In genomic region chr17:19448341-19449268, GRCh38 we compare ENCODE assay signal across 9 cellular contexts. TPM values are rescaled to one million over a fixed set of nuclear protein-coding genes. Genes with fewer than 3 reads are reported as not detected.
A peak's percentile ranks its signal among the peaks of the same experiment; 100 is the strongest.
DNase-seq lines count a peak whose midpoint lies in the region; ATAC-seq and TF ChIP-seq lines count a peak whose summit lies in the region.
"Had no signal": no experiment of that assay in that cellular context is flagged by ENCODE, and none has a peak within 500 bp of the region (broad histone marks: within the 10 kb centered on the region; RNA-seq: fewer than 3 reads in every experiment).

No MANE protein-coding gene starts in this region.

- no peaks in the 10 kb centered on the region for H3K79me2 ChIP-seq in parathyroid adenoma

- no peaks in the 10 kb centered on the region for H3K36me3 Mint-ChIP-seq in Calu3 (ENCODE audit: insufficient read depth, unreplicated experiment)

- H3K4me1 Mint-ChIP-seq in Calu3 (ENCODE audit: low read depth, unreplicated experiment) = peaks cover 13% of the 10 kb centered on the region

- no peaks in the 10 kb centered on the region for H3K4me1 ChIP-seq in parathyroid adenoma

- no TSS peak for BruUV-seq in Calu3 (replicated peaks; lab: Mats Ljungman, UMichigan)

- DNase-seq in Calu3 (peak; percentile 7), T1000 (lab: John Stamatoyannopoulos, UW) (peak; percentile 47), fibroblast of villous mesenchyme (ENCODE audit: low read depth) (peak; percentile 99), SIG-M5 treated with dmso at 0.1 percent for 504 hours (lab: John Stamatoyannopoulos, UW; ENCODE audit: unreplicated experiment) (no peak), NCI-H748 treated with DMSO at 0.1 percent for 48 hours (lab: John Stamatoyannopoulos, UW) (no peak)
- DNase-seq: NCI-H526 treated with DMSO at 0.1 percent for 48 hours had no signal

- no peak for ATAC-seq in HG03095 (IDR thresholded peaks at IDR 0.05; ENCODE audit: unreplicated experiment)
- no peak for ATAC-seq in GM21723 (IDR thresholded peaks at IDR 0.05; ENCODE audit: unreplicated experiment)

- H3K27me3 ChIP-seq in parathyroid adenoma (ENCODE audit: control insufficient read depth, insufficient read depth, low read length) = no peaks in the 10 kb centered on the region

- TF ChIP-seq CTCF in Calu3 (IDR thresholded peaks at IDR 0.05; ENCODE audit: unreplicated experiment) = no peak
- no peak for TF ChIP-seq CTCF in fibroblast of villous mesenchyme (IDR thresholded peaks at IDR 0.05; ENCODE audit: insufficient read depth, low read depth, low read length)
- TF ChIP-seq CTCF in parathyroid adenoma (IDR thresholded peaks at IDR 0.05) = no peak

- no peak overlapping the region for H3K4me2 ChIP-seq in parathyroid adenoma (ENCODE audit: low read length)

- intact Hi-C loops in Calu3 (cut with micrococcal nuclease; ENCODE audit: unreplicated experiment) = no loop called here

- H3K27ac Mint-ChIP-seq in Calu3 (ENCODE audit: unreplicated experiment) = peak overlapping the region; percentile 54

- H3K27ac ChIP-seq in parathyroid adenoma = no peak overlapping the region

- no peak overlapping the region for H3K9ac ChIP-seq in parathyroid adenoma

- peaks cover 26% of the 10 kb centered on the region for H3K27me3 Mint-ChIP-seq in Calu3 (ENCODE audit: unreplicated experiment)

- H3K9me3 Mint-ChIP-seq in Calu3 (ENCODE audit: low read depth, unreplicated experiment) = no peaks in the 10 kb centered on the region

- no peak overlapping the region for H3K4me3 Mint-ChIP-seq in Calu3 (ENCODE audit: low read depth, unreplicated experiment)

- no peaks in the 10 kb centered on the region for H3K36me3 ChIP-seq in parathyroid adenoma (ENCODE audit: control insufficient read depth, insufficient read depth, low read length)

- peak overlapping the region; percentile 11 for H2AFZ ChIP-seq in parathyroid adenoma

- no peaks in the 10 kb centered on the region for H3K9me3 ChIP-seq in parathyroid adenoma (ENCODE audit: control insufficient read depth, low read length)

- CTCF ChIA-PET in Calu3 (lab: Charles Lee) = interaction anchor here (3.1 kb wide), 1 partner anchor 86 kb away, joined by 30 read pairs; the partner anchor contains the start of gene B9D1

- H3K4me3 ChIP-seq in fibroblast of villous mesenchyme (ENCODE audit: low read depth, low read length) (no peak overlapping the region), parathyroid adenoma (ENCODE audit: low read depth, low read length) (no peak overlapping the region)

RNA-seq across cellular contexts. Expression of gene RNF112, which starts 37.6 kb away (rescaled TPM):
- total RNA-seq in Calu3 (2022) (0.61 and 1.3 TPM in 2 replicates), fibroblast of villous mesenchyme (0.64 and 0.86 TPM in 2 replicates)

Comparison
In these comparisons a context has a peak if more than half of its experiments do, and no peak if none do; other contexts are left out.
1. DNase-seq: peak in Calu3 (single experiment), T1000 (single experiment) and fibroblast of villous mesenchyme (single experiment); none in SIG-M5 treated with dmso at 0.1 percent for 504 hours (single experiment) and NCI-H748 treated with DMSO at 0.1 percent for 48 hours (single experiment).